Comparison of ENCODE assay signal across 12 cellular contexts in genomic region chr2:235045336-235045972, GRCh38.
DNase-seq lines count a peak whose midpoint lies in the region; ATAC-seq, FAIRE-seq and TF ChIP-seq lines count a peak whose summit lies in the region.
"Had no signal": no experiment of that assay in that cellular context is flagged by ENCODE, and none has a peak within 500 bp of the region (broad histone marks: within the 10 kb centered on the region; RNA-seq: fewer than 3 reads in every experiment).

No MANE protein-coding gene starts in this region.

- ATAC-seq in GM21619 (IDR thresholded peaks at IDR 0.05; ENCODE audit: unreplicated experiment): peak; percentile 83
- no peak for ATAC-seq in HepG2
- ATAC-seq: left cardiac atrium had no signal

- FAIRE-seq in HepG2 (lab: Jason Lieb, UNC) (no peak), H54 (lab: Jason Lieb, UNC) (no peak)

- TF ChIP-seq POLR2A in HepG2 (IDR thresholded peaks at IDR 0.05; ENCODE audit: insufficient read depth in 1 of 2, low read depth in 2 of 2, low read length in 2 of 2) (no peak), H54 (IDR thresholded peaks at IDR 0.05; ENCODE audit: low read depth, low read length) (no peak)

- no peak overlapping the region for H3K4me2 ChIP-seq in HepG2 (ENCODE audit: low read depth, low read length)

- in situ Hi-C loops in HepG2 (cut with HindIII; ENCODE audit: extremely low pct_ligation_motif_present, low pct_unique_long_range_greater_than_20kb): no loop called here

- no peaks in the 10 kb centered on the region for H3K9me3 ChIP-seq in HepG2 (ENCODE audit: low read length)
- H3K9me3 ChIP-seq: adrenal gland, right atrium auricular region had no signal

- no peak overlapping the region for H3K9ac ChIP-seq in HepG2 (ENCODE audit: insufficient read depth, low read depth, low read length)

- H4K20me1 ChIP-seq in HepG2 (ENCODE audit: insufficient read depth, low read length): peaks cover 70% of the 10 kb centered on the region

- TF ChIP-seq EP300 in HepG2 (IDR thresholded peaks at IDR 0.05; ENCODE audit: low read depth in 2 of 2, low read length in 2 of 2) (no peak), HepG2 (CRISPR knock-in tag; IDR thresholded peaks at IDR 0.05; ENCODE audit: borderline replicate concordance) (no peak)

- H3K4me1 ChIP-seq in HepG2 (ENCODE audit: insufficient read depth, low read length): peaks cover 11% of the 10 kb centered on the region; the same call in 1 of the 2 replicates
- H3K4me1 ChIP-seq: adrenal gland had no signal

- TF ChIP-seq CTCF in GM12865 (IDR thresholded peaks at IDR 0.05; ENCODE audit: insufficient read depth, low read depth, low read length, missing control alignments) (no peak), HepG2 (CRISPR knock-in tag; IDR thresholded peaks at IDR 0.05) (no peak)

- DNase-seq in GM12865 (ENCODE audit: low read depth) (peak; percentile 65), NOMO-1 (lab: John Stamatoyannopoulos, UW; ENCODE audit: unreplicated experiment in 2 of 2) (peak; percentile 55 to 71), HepG2 (ENCODE audit: low spot score) (no peak), H54 (ENCODE audit: insufficient read length, low spot score) (no peak), hippocampal formation (lab: John Stamatoyannopoulos, UW) (no peak), inferior parietal cortex (ENCODE audit: extremely low spot score) (no peak), HPDE6-E6E7 (ENCODE audit: extremely low spot score) (no peak)
- DNase-seq: adrenal gland, left cardiac atrium, NCI-H446 treated with DMSO at 0.1 percent for 48 hours had no signal

- no peak overlapping the region for H3K27ac ChIP-seq in HepG2 (ENCODE audit: extremely low read length, insufficient read depth, low read length)
- H3K27ac ChIP-seq: adrenal gland, right atrium auricular region had no signal

- H3K79me2 ChIP-seq in HepG2 (ENCODE audit: insufficient read depth, low read length): peaks cover 14% of the 10 kb centered on the region

- no TSS peak for BruUV-seq in HepG2 (replicated peaks; lab: Mats Ljungman, UMichigan)

- intact Hi-C loops in HepG2 (cut with micrococcal nuclease; ENCODE audit: unreplicated experiment): no loop called here

- H2AFZ ChIP-seq in HepG2 (ENCODE audit: low read length): no peak overlapping the region

- H3K27me3 ChIP-seq in HepG2 (ENCODE audit: control insufficient read depth in 1 of 2, insufficient read depth in 2 of 2, low read length in 2 of 2): no peaks in the 10 kb centered on the region
- H3K27me3 ChIP-seq: adrenal gland, right atrium auricular region had no signal

- WGBS in HepG2 (ENCODE audit: low lambda C conversion rate): 96% methylated on average over 15 of the region's 15 CpGs

- POLR2A ChIA-PET in HepG2 (lab: Yijun Ruan, JAX): interaction anchor here (0.7 kb wide), 1 partner anchor 43 kb away, joined by 4 read pairs; no protein-coding TSS in a partner anchor

- H3K36me3 ChIP-seq in HepG2 (replicated peaks in 1 of 2; ENCODE audit: control insufficient read depth in 1 of 2, insufficient read depth in 2 of 2, low read length in 2 of 2): peaks cover 68 to 92% of the 10 kb centered on the region in 2 experiments

- no peak for TF ChIP-seq RAD21 in HepG2 (CRISPR knock-in tag; IDR thresholded peaks at IDR 0.05)

- no peak overlapping the region for H3K4me3 ChIP-seq in GM12865 (ENCODE audit: low read depth, low read length)
- no peak overlapping the region for H3K4me3 ChIP-seq in HepG2 (replicated peaks in 1 of 3; ENCODE audit: insufficient read depth in 1 of 3, low read depth in 2 of 3, low read length in 3 of 3)
- H3K4me3 ChIP-seq: adrenal gland, right atrium auricular region had no signal

- CTCF ChIA-PET in HepG2 (lab: Yijun Ruan, JAX; ENCODE audit: low intra/inter-chr PET ratio, low total read pairs): no interaction called here

TF ChIP-seq in HepG2, 621 proteins besides CTCF, POLR2A, EP300 and RAD21:
- TF ChIP-seq MNT (IDR thresholded peaks at IDR 0.05) (no peak), SAFB2 (CRISPR knock-in tag; IDR thresholded peaks at IDR 0.05; ENCODE audit: borderline replicate concordance, low read depth) (no peak), DR1 (CRISPR knock-in tag; IDR thresholded peaks at IDR 0.05) (no peak), RBM22 (optimal IDR thresholded peaks at IDR 0.05; ENCODE audit: low read length) (peak; percentile 87)

Comparison
In these comparisons a context has a peak if more than half of its experiments do, and no peak if none do; other contexts are left out.
1. DNase-seq: peak in GM12865 (single experiment) and NOMO-1 (2 of 2); none in HepG2 (single experiment), H54 (single experiment), hippocampal formation (0 of 2), inferior parietal cortex (single experiment) and HPDE6-E6E7 (single experiment).